Comparison of ENCODE assay signal across 32 cellular contexts in genomic region chr6:27061235-27061993, GRCh38.
"Had no signal": no experiment of that assay in that cellular context is flagged by ENCODE, and none has a peak within 500 bp of the region (broad histone marks: within the 10 kb centered on the region; RNA-seq: fewer than 3 reads in every experiment).

No MANE protein-coding gene starts in this region.

- H3K4me3 Mint-ChIP-seq: activated B cell treated with CpG ODN at 0.5 μM for 24 hours; activated CD4-positive, alpha-beta memory T cell treated with anti-CD3 and anti-CD28 coated beads for 36 hours; activated naive CD4-positive, alpha-beta T cell treated with anti-CD3 and anti-CD28 coated beads, Interleukin-2, amount 10 ng/mL, durations not matched to agents 7 days and 5 days; activated naive CD8-positive, alpha-beta T cell; activated naive CD8-positive, alpha-beta T cell treated with anti-CD3 and anti-CD28 coated beads, Interleukin-2, amount 50 U/mL, for 24 hours; activated T-cell treated with anti-CD3 and anti-CD28 coated beads, Interleukin-2, amount 50 U/mL, for 4 hours; activated T-helper 1 cell treated with anti-CD3 and anti-CD28 coated beads, Interleukin-12 subunit alpha, Interleukin-12 subunit beta, Interleukin-2, Interleukin-4 antibody, amounts not matched to agents 30 ng/mL and 10 ng/mL and 1 ng/mL, durations not matched to agents 14 hours and 24 hours and 36 hours; brain had no signal

- H3K27me3 ChIP-seq: SJCRH30 had no signal

- H3K9me3 Mint-ChIP-seq: activated B cell treated with CpG ODN at 0.5 μM for 24 hours; activated CD4-positive, alpha-beta memory T cell treated with anti-CD3 and anti-CD28 coated beads for 36 hours; activated naive CD4-positive, alpha-beta T cell treated with anti-CD3 and anti-CD28 coated beads, Interleukin-2, amount 10 ng/mL, durations not matched to agents 7 days and 5 days; activated naive CD8-positive, alpha-beta T cell treated with anti-CD3 and anti-CD28 coated beads, Interleukin-2, amount 50 U/mL, for 24 hours; activated T-cell treated with anti-CD3 and anti-CD28 coated beads, Interleukin-2, amount 50 U/mL, for 4 hours; activated T-helper 1 cell treated with anti-CD3 and anti-CD28 coated beads, Interleukin-12 subunit alpha, Interleukin-12 subunit beta, Interleukin-2, Interleukin-4 antibody, amounts not matched to agents 30 ng/mL and 10 ng/mL and 1 ng/mL, durations not matched to agents 14 hours and 24 hours and 36 hours; brain had no signal

- H3K36me3 ChIP-seq: SJCRH30 had no signal

- H3K27ac ChIP-seq: SJCRH30, SK-N-MC had no signal

- DNase-seq: activated B cell treated with CpG ODN at 0.5 μM for 24 hours; activated CD4-positive, alpha-beta memory T cell treated with anti-CD3 and anti-CD28 coated beads for 36 hours; activated CD4-positive, alpha-beta T cell treated with anti-CD3 and anti-CD28 coated beads for 4 hours; activated CD4-positive, alpha-beta T cell treated with anti-CD3 and anti-CD28 coated beads, Interleukin-2, amount 50 U/mL, for 1 hour; activated CD4-positive, CD25-positive, alpha-beta regulatory T cell treated with anti-CD3 and anti-CD28 coated beads, Interleukin-2, amount 50 U/mL, for 72 hours; activated CD8-positive, alpha-beta memory T cell treated with anti-CD3 and anti-CD28 coated beads, Interleukin-2, amount 50 U/mL, for 4 hours; activated gamma-delta T cell treated with Interleukin-2 at 50 U/mL for 16 hours; activated naive CD4-positive, alpha-beta T cell treated with anti-CD3 and anti-CD28 coated beads, Interleukin-2, amount 10 ng/mL, durations not matched to agents 7 days and 5 days; activated naive CD8-positive, alpha-beta T cell treated with anti-CD3 and anti-CD28 coated beads, Interleukin-2, amount 50 U/mL, for 24 hours; activated T-cell treated with anti-CD3 and anti-CD28 coated beads for 4 hours; activated T-cell treated with anti-CD3 and anti-CD28 coated beads, Interleukin-2, amount 50 U/mL, for 4 hours; anterior cingulate cortex; caudate nucleus; cerebellar nuclear complex; cortex of kidney; NCI-H1105; NCI-H1417 treated with DMSO at 0.1 percent for 48 hours; NCI-H187 treated with DMSO at 0.1 percent for 48 hours; NCI-H2171 treated with DMSO at 0.1 percent for 48 hours; NCI-H2227 treated with DMSO at 0.1 percent for 48 hours; NCI-H446; NCI-H510A treated with DMSO at 0.1 percent for 48 hours; NCI-H526 treated with DMSO at 0.1 percent for 48 hours; NCI-H774; SHP77; SJCRH30; T1000 had no signal

- H3K27me3 Mint-ChIP-seq: activated naive CD4-positive, alpha-beta T cell treated with anti-CD3 and anti-CD28 coated beads, Interleukin-2, amount 10 ng/mL, durations not matched to agents 7 days and 5 days had no signal

- H3K27ac Mint-ChIP-seq: activated B cell treated with CpG ODN at 0.5 μM for 24 hours; activated CD4-positive, alpha-beta memory T cell treated with anti-CD3 and anti-CD28 coated beads for 36 hours; activated naive CD4-positive, alpha-beta T cell treated with anti-CD3 and anti-CD28 coated beads, Interleukin-2, amount 10 ng/mL, durations not matched to agents 7 days and 5 days; activated naive CD8-positive, alpha-beta T cell; activated naive CD8-positive, alpha-beta T cell treated with anti-CD3 and anti-CD28 coated beads, Interleukin-2, amount 50 U/mL, for 24 hours; activated T-helper 1 cell treated with anti-CD3 and anti-CD28 coated beads, Interleukin-12 subunit alpha, Interleukin-12 subunit beta, Interleukin-2, Interleukin-4 antibody, amounts not matched to agents 30 ng/mL and 10 ng/mL and 1 ng/mL, durations not matched to agents 14 hours and 24 hours and 36 hours; brain had no signal

- H3K4me3 ChIP-seq: SJCRH30, SK-N-MC had no signal

- H3K4me1 Mint-ChIP-seq: activated B cell treated with CpG ODN at 0.5 μM for 24 hours; activated naive CD4-positive, alpha-beta T cell treated with anti-CD3 and anti-CD28 coated beads, Interleukin-2, amount 10 ng/mL, durations not matched to agents 7 days and 5 days; activated naive CD8-positive, alpha-beta T cell treated with anti-CD3 and anti-CD28 coated beads, Interleukin-2, amount 50 U/mL, for 24 hours had no signal

- H3K36me3 Mint-ChIP-seq: activated CD4-positive, alpha-beta memory T cell treated with anti-CD3 and anti-CD28 coated beads for 36 hours; activated naive CD4-positive, alpha-beta T cell treated with anti-CD3 and anti-CD28 coated beads, Interleukin-2, amount 10 ng/mL, durations not matched to agents 7 days and 5 days; activated naive CD8-positive, alpha-beta T cell; brain had no signal

- ATAC-seq: activated naive CD8-positive, alpha-beta T cell treated with anti-CD3 and anti-CD28 coated beads, Interleukin-2, amount 50 U/mL, for 24 hours; activated T-cell treated with anti-CD3 and anti-CD28 coated beads, Interleukin-2, amount 50 U/mL, for 4 hours; Panc1 had no signal
